9 cellular contexts compared by ENCODE assay signal in genomic region chr11:64745219-64745522, GRCh38. TPM values are rescaled to one million over a fixed set of nuclear protein-coding genes. Genes with fewer than 3 reads are reported as not detected.
A peak's percentile ranks its signal among the peaks of the same experiment; 100 is the strongest.
DNase-seq lines count a peak whose midpoint lies in the region; ATAC-seq and FAIRE-seq lines count a peak whose summit lies in the region.
"Had no signal": no experiment of that assay in that cellular context is flagged by ENCODE, and none has a peak within 500 bp of the region (broad histone marks: within the 10 kb centered on the region; RNA-seq: fewer than 3 reads in every experiment).

No MANE protein-coding gene starts in this region.

- H3K27me3 ChIP-seq in iPS-18a (ENCODE audit: control insufficient read depth, insufficient read depth, low read length), result peaks cover 43% of the 10 kb centered on the region

- no peaks in the 10 kb centered on the region for H3K36me3 ChIP-seq in iPS-18a (ENCODE audit: control insufficient read depth, low read depth, low read length)

- H3K9me3 ChIP-seq in iPS-18a (ENCODE audit: control insufficient read depth, low read depth, low read length), result no peaks in the 10 kb centered on the region

- no peak overlapping the region for H3K27ac ChIP-seq in iPS-18a (ENCODE audit: low read length)

- peak overlapping the region; percentile 69 for H3K27ac Mint-ChIP-seq in activated naive CD8-positive, alpha-beta T cell treated with anti-CD3 and anti-CD28 coated beads for 36 hours

- H3K36me3 Mint-ChIP-seq in activated naive CD8-positive, alpha-beta T cell treated with anti-CD3 and anti-CD28 coated beads for 36 hours, result peaks cover 1% of the 10 kb centered on the region

- H3K4me1 ChIP-seq in iPS-18a (ENCODE audit: control insufficient read depth, low read depth, low read length), result peaks cover 8% of the 10 kb centered on the region

- peak overlapping the region; percentile 73 for H3K4me3 Mint-ChIP-seq in activated naive CD8-positive, alpha-beta T cell treated with anti-CD3 and anti-CD28 coated beads for 36 hours

- ATAC-seq in HG02840 (IDR thresholded peaks at IDR 0.05; ENCODE audit: low FRiP score, unreplicated experiment), result no peak

- no peaks in the 10 kb centered on the region for H3K9me3 Mint-ChIP-seq in activated naive CD8-positive, alpha-beta T cell treated with anti-CD3 and anti-CD28 coated beads for 36 hours

- H3K27me3 Mint-ChIP-seq in activated naive CD8-positive, alpha-beta T cell treated with anti-CD3 and anti-CD28 coated beads for 36 hours, result peaks cover 7% of the 10 kb centered on the region

- peak; percentile 43 for DNase-seq in GM18507 (ENCODE audit: extremely low spot score, insufficient read length, low read depth)
- DNase-seq in SIG-M5 (lab: John Stamatoyannopoulos, UW), result peak; percentile 57
- peak; percentile 63 for DNase-seq in activated naive CD8-positive, alpha-beta T cell treated with anti-CD3 and anti-CD28 coated beads for 36 hours
- DNase-seq in stimulated activated CD4-positive, alpha-beta T cell treated with anti-CD3 and anti-CD28 coated beads, Interleukin-4, amount 100 ng/mL, for 1 hour, result peak; percentile 53
- no peak for DNase-seq in iPS-NIHi11 (ENCODE audit: low spot score)
- DNase-seq in urothelium cell line (ENCODE audit: low spot score), result no peak

- peak overlapping the region; percentile 68 for H3K4me3 ChIP-seq in iPS-18a (ENCODE audit: low read length)

- peaks cover 20% of the 10 kb centered on the region for H3K4me1 Mint-ChIP-seq in activated naive CD8-positive, alpha-beta T cell treated with anti-CD3 and anti-CD28 coated beads for 36 hours

- peak; percentile 42 for FAIRE-seq in GM18507 (lab: Jason Lieb, UNC)
- FAIRE-seq in urothelium cell line (lab: Jason Lieb, UNC), result no peak

- peak overlapping the region; percentile 20 for H3K9ac ChIP-seq in iPS-18a (ENCODE audit: low read length)

RNA-seq across cellular contexts. Expression of gene RASGRP2, which starts 1.2 kb away (rescaled TPM):
- total RNA-seq in activated naive CD8-positive, alpha-beta T cell treated with anti-CD3 and anti-CD28 coated beads for 36 hours, result 1 to 10 TPM; 3.5 to 4.6 TPM

RNA-seq across cellular contexts. Expression of gene PYGM, which starts 14.6 kb away (rescaled TPM):
- total RNA-seq in activated naive CD8-positive, alpha-beta T cell treated with anti-CD3 and anti-CD28 coated beads for 36 hours, result 1 to 10 TPM; 1.6 to 1.8 TPM

RNA-seq across cellular contexts. Expression of gene NRXN2, which starts 22.2 kb away (rescaled TPM):
- total RNA-seq in activated naive CD8-positive, alpha-beta T cell treated with anti-CD3 and anti-CD28 coated beads for 36 hours, result under 1 TPM; 0.20 to 0.58 TPM
- total RNA-seq: M059J had no signal

RNA-seq across cellular contexts. Expression of gene SF1, which starts 33.2 kb away (rescaled TPM):
- total RNA-seq in activated naive CD8-positive, alpha-beta T cell treated with anti-CD3 and anti-CD28 coated beads for 36 hours, result 100 to 1,000 TPM; 453 to 463 TPM

RNA-seq across cellular contexts. Expression of gene MAP4K2, which starts 57.8 kb away (rescaled TPM):
- 10 to 100 TPM; 60.4 to 63.8 TPM for total RNA-seq in activated naive CD8-positive, alpha-beta T cell treated with anti-CD3 and anti-CD28 coated beads for 36 hours

Comparison
In these comparisons a context has a peak if more than half of its experiments do, and no peak if none do; other contexts are left out.
1. DNase-seq: peak in GM18507 (single experiment), SIG-M5 (single experiment), activated naive CD8-positive, alpha-beta T cell treated with anti-CD3 and anti-CD28 coated beads for 36 hours (single experiment) and stimulated activated CD4-positive, alpha-beta T cell treated with anti-CD3 and anti-CD28 coated beads, Interleukin-4, amount 100 ng/mL, for 1 hour (single experiment); none in iPS-NIHi11 (single experiment) and urothelium cell line (single experiment).